In the genomic region with DNA sequence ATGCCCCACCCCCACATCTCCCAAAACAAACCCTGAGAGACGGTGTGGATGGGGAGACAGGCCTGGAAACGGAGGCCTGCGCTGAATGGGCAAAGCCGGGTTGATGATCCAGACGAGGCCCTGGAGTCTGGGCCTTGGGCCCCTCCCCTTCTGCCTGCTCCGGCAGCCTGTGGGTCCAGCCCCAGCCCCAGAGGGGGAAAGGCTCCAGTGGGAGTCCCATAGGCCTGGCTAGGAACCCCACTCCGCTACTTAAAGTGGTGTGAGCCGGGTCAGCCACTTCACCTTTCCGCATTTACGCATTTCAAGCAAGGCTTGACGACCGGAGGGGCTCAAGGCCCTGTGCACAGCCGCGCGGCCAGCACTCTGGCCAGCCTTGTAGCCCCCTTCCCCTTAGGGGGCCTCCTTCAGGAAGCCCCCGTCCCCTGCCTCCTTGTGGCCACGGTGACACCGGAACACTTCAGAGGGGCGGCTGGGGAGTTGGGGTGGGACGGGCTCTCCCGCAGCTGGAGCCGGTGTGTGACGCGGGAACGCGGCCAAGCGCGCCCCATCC, we compare ENCODE assay signal across 10 cellular contexts. TPM values are rescaled to one million over a fixed set of nuclear protein-coding genes. Genes with fewer than 3 reads are reported as not detected.
A peak's percentile ranks its signal among the peaks of the same experiment; 100 is the strongest.
DNase-seq lines count a peak whose midpoint lies in the region; ATAC-seq and TF ChIP-seq lines count a peak whose summit lies in the region.
"Had no signal": no experiment of that assay in that cellular context is flagged by ENCODE, and none has a peak within 500 bp of the region (broad histone marks: within the 10 kb centered on the region; RNA-seq: fewer than 3 reads in every experiment).

No MANE protein-coding gene starts in this region.

- no peaks in the 10 kb centered on the region for H3K9me3 Mint-ChIP-seq in activated CD4-positive, alpha-beta T cell treated with anti-CD3 and anti-CD28 coated beads for 36 hours (ENCODE audit: low read depth)
- H3K9me3 Mint-ChIP-seq: activated naive CD4-positive, alpha-beta T cell treated with anti-CD3 and anti-CD28 coated beads, Interleukin-2, amount 50 U/mL, for 72 hours had no signal

- H3K27me3 Mint-ChIP-seq in activated CD4-positive, alpha-beta T cell treated with anti-CD3 and anti-CD28 coated beads for 36 hours: peaks cover 23% of the 10 kb centered on the region

- H3K79me1 ChIP-seq in neuronal stem cell (ENCODE audit: low read depth, low read length): peaks cover 3% of the 10 kb centered on the region

- TF ChIP-seq CTCF in BE2C (IDR thresholded peaks at IDR 0.05; ENCODE audit: low read depth, low read length): no peak

- H3K9me3 ChIP-seq in BE2C (no peaks in the 10 kb centered on the region), ectodermal cell (ENCODE audit: control insufficient read depth, low read length) (no peaks in the 10 kb centered on the region), neuronal stem cell (replicated peaks in 1 of 2; ENCODE audit: control insufficient read depth in 2 of 2, insufficient read depth in 1 of 2, low read depth in 1 of 2, low read length in 2 of 2) (no peaks in the 10 kb centered on the region)

- peak overlapping the region; percentile 92 for H3K4ac ChIP-seq in neuronal stem cell (ENCODE audit: low read length)

- ATAC-seq in activated CD4-positive, alpha-beta T cell treated with anti-CD3 and anti-CD28 coated beads for 36 hours: no peak
- ATAC-seq in GM18858 (IDR thresholded peaks at IDR 0.05; ENCODE audit: unreplicated experiment): no peak
- no peak for ATAC-seq in GM19328 (IDR thresholded peaks at IDR 0.05; ENCODE audit: unreplicated experiment)

- no peak overlapping the region for H3K27ac Mint-ChIP-seq in activated CD4-positive, alpha-beta T cell treated with anti-CD3 and anti-CD28 coated beads for 36 hours
- H3K27ac Mint-ChIP-seq: activated naive CD4-positive, alpha-beta T cell treated with anti-CD3 and anti-CD28 coated beads, Interleukin-2, amount 50 U/mL, for 72 hours had no signal

- peak overlapping the region; percentile 90 for H2AK5ac ChIP-seq in neuronal stem cell (ENCODE audit: low read depth, low read length)

- intact Hi-C loops in activated CD4-positive, alpha-beta T cell treated with anti-CD3 and anti-CD28 coated beads for 36 hours (cut with DNase I, micrococcal nuclease): no loop called here

- H3K14ac ChIP-seq in neuronal stem cell (ENCODE audit: low read length): peak overlapping the region; percentile 65

- no peak overlapping the region for H4K8ac ChIP-seq in neuronal stem cell (ENCODE audit: low read depth, low read length)

- 5 to 6% methylated on average over 28 of the region's 28 CpGs for whole genome bisulfite sequencing in ectodermal cell, 2 experiments
- WGBS in neuronal stem cell (ENCODE audit: extremely low coverage in 2 of 2, insufficient read length in 2 of 2, insufficient replicate concordance in 1 of 2), 2 donors: no CpG with 5 or more reads among the region's 28 CpGs

- H3K4me2 ChIP-seq in neuronal stem cell (ENCODE audit: insufficient read depth, low read length, poor library complexity, severe bottlenecking): peak overlapping the region; percentile 43

- H3K4me1 ChIP-seq in BE2C: peaks cover 22% of the 10 kb centered on the region
- H3K4me1 ChIP-seq in ectodermal cell (ENCODE audit: control insufficient read depth, insufficient read depth, low read length): peaks cover 22% of the 10 kb centered on the region
- H3K4me1 ChIP-seq in neuronal stem cell (ENCODE audit: control insufficient read depth in 2 of 2, insufficient read depth in 1 of 2, low read depth in 1 of 2, low read length in 2 of 2): peaks cover 17 to 29% of the 10 kb centered on the region in 2 donors

- no peak overlapping the region for H3K4me3 Mint-ChIP-seq in activated CD4-positive, alpha-beta T cell treated with anti-CD3 and anti-CD28 coated beads for 36 hours

- H3K9ac ChIP-seq in neuronal stem cell (ENCODE audit: low read depth, low read length, poor library complexity): peak overlapping the region; percentile 35

- H3K18ac ChIP-seq in neuronal stem cell (ENCODE audit: low read length): peak overlapping the region; percentile 94

- H2AFZ ChIP-seq in neuronal stem cell (ENCODE audit: low read length): peak overlapping the region; percentile 88

- peak overlapping the region; percentile 88 for H2BK120ac ChIP-seq in neuronal stem cell (ENCODE audit: low read depth, low read length)

- no peaks in the 10 kb centered on the region for H3K4me1 Mint-ChIP-seq in activated CD4-positive, alpha-beta T cell treated with anti-CD3 and anti-CD28 coated beads for 36 hours

- POLR2A ChIA-PET in activated CD4-positive, alpha-beta T cell treated with anti-CD3 and anti-CD28 coated beads for 36 hours (lab: Charles Lee): no interaction called here

- DNase-seq in BE2C (peak; percentile 72), KG1 (lab: John Stamatoyannopoulos, UW) (peak; percentile 10), neuronal stem cell (ENCODE audit: low spot score) (no peak)
- no peak for DNase-seq in activated CD4-positive, alpha-beta T cell treated with anti-CD3 and anti-CD28 coated beads for 36 hours
- DNase-seq in activated CD8-positive, alpha-beta memory T cell treated with anti-CD3 and anti-CD28 coated beads, Interleukin-2, amount 50 U/mL, for 4 hours: no peak

- peak overlapping the region; percentile 49 for H3K23ac ChIP-seq in neuronal stem cell (ENCODE audit: low read depth, low read length, poor library complexity)

- H3K4me3 ChIP-seq in BE2C (ENCODE audit: low read depth, low read length): peak overlapping the region; percentile 43
- peak overlapping the region; percentile 43 for H3K4me3 ChIP-seq in ectodermal cell (ENCODE audit: insufficient read depth, low read depth, low read length)
- H3K4me3 ChIP-seq in neuronal stem cell (ENCODE audit: low read length in 2 of 2): peak overlapping the region in 1 of 2 donors; percentile 37

- peak overlapping the region; percentile 95 for H4K91ac ChIP-seq in neuronal stem cell (ENCODE audit: low read depth, low read length, poor library complexity)

- peak overlapping the region; percentile 62 for H2BK15ac ChIP-seq in neuronal stem cell (ENCODE audit: low read length)

- H2BK5ac ChIP-seq in neuronal stem cell (ENCODE audit: low read length): peak overlapping the region; percentile 69

- no peaks in the 10 kb centered on the region for H3K36me3 ChIP-seq in BE2C
- no peaks in the 10 kb centered on the region for H3K36me3 ChIP-seq in ectodermal cell (ENCODE audit: control insufficient read depth, insufficient read depth, low read length)
- H3K36me3 ChIP-seq in neuronal stem cell (replicated peaks in 1 of 2; ENCODE audit: control insufficient read depth in 2 of 2, insufficient read depth in 2 of 2, low read length in 2 of 2): no peaks in the 10 kb centered on the region

- peaks cover 3% of the 10 kb centered on the region; the same call in 1 of the 2 replicates for H3K27me3 ChIP-seq in BE2C
- peaks cover 39% of the 10 kb centered on the region for H3K27me3 ChIP-seq in ectodermal cell (ENCODE audit: control insufficient read depth, insufficient read depth, low read length, poor library complexity, severe bottlenecking)
- peaks cover 0 to 47% (median 35%) of the 10 kb centered on the region in 3 experiments for H3K27me3 ChIP-seq in neuronal stem cell (ENCODE audit: control insufficient read depth in 3 of 3, insufficient read depth in 3 of 3, low read depth in 1 of 3, low read length in 3 of 3)

- H2BK12ac ChIP-seq in neuronal stem cell (ENCODE audit: low read length): peak overlapping the region; percentile 14

- H3K27ac ChIP-seq in ectodermal cell (ENCODE audit: insufficient read depth, low read depth, low read length, poor library complexity, severe bottlenecking) (peak overlapping the region; percentile 36), neuronal stem cell (replicated peaks; ENCODE audit: low read length) (peak overlapping the region; percentile 61)

- H3K36me3 Mint-ChIP-seq in activated CD4-positive, alpha-beta T cell treated with anti-CD3 and anti-CD28 coated beads for 36 hours (ENCODE audit: low read depth): no peaks in the 10 kb centered on the region
- H3K36me3 Mint-ChIP-seq: activated naive CD4-positive, alpha-beta T cell treated with anti-CD3 and anti-CD28 coated beads, Interleukin-2, amount 50 U/mL, for 72 hours had no signal

- CTCF ChIA-PET in activated CD4-positive, alpha-beta T cell treated with anti-CD3 and anti-CD28 coated beads for 36 hours (lab: Charles Lee): no interaction called here

RNA-seq across cellular contexts. Expression of gene TNFAIP2, which starts 0.6 kb away (rescaled TPM):
- 29.7 TPM for polyA plus RNA-seq in BE2C (2012; ENCODE audit: insufficient read depth, insufficient read length, low read depth)
- 22.5 TPM for polyA plus RNA-seq in ectodermal cell (2013, experiment 1 of 4)
- 22.1 TPM for polyA plus RNA-seq in ectodermal cell (2013, experiment 2 of 4)
- 21.7 TPM for polyA plus RNA-seq in ectodermal cell (2013, experiment 3 of 4)
- 20.7 TPM for polyA plus RNA-seq in ectodermal cell (2013, experiment 4 of 4)
- polyA plus RNA-seq in neuronal stem cell (2013, experiment 1 of 2): 26.4 TPM
- 24.5 TPM for polyA plus RNA-seq in neuronal stem cell (2013, experiment 2 of 2)
- 1 to 10 TPM; 1.7 to 1.8 TPM for total RNA-seq in activated CD4-positive, alpha-beta T cell treated with anti-CD3 and anti-CD28 coated beads for 36 hours

RNA-seq across cellular contexts. Expression of gene EXOC3L4, which starts 28.1 kb away (rescaled TPM):
- polyA plus RNA-seq in BE2C (2012; ENCODE audit: insufficient read depth, insufficient read length, low read depth): not detected
- not detected for polyA plus RNA-seq in ectodermal cell (2013, experiment 1 of 4)
- polyA plus RNA-seq in ectodermal cell (2013, experiment 2 of 4): not detected
- polyA plus RNA-seq in ectodermal cell (2013, experiment 3 of 4): not detected
- polyA plus RNA-seq in ectodermal cell (2013, experiment 4 of 4): not detected
- polyA plus RNA-seq in neuronal stem cell (2013, experiment 1 of 2): not detected
- not detected for polyA plus RNA-seq in neuronal stem cell (2013, experiment 2 of 2)
- not detected for total RNA-seq in activated CD4-positive, alpha-beta T cell treated with anti-CD3 and anti-CD28 coated beads for 36 hours
- total RNA-seq: activated naive CD4-positive, alpha-beta T cell treated with anti-CD3 and anti-CD28 coated beads, Interleukin-2, amount 50 U/mL, for 72 hours; M059J had no signal

RNA-seq across cellular contexts. Expression of gene LBHD2, which starts 38.6 kb away (rescaled TPM):
- not detected for polyA plus RNA-seq in BE2C (2012; ENCODE audit: insufficient read depth, insufficient read length, low read depth)
- polyA plus RNA-seq in ectodermal cell (2013, experiment 1 of 4): not detected
- polyA plus RNA-seq in ectodermal cell (2013, experiment 2 of 4): not detected
- polyA plus RNA-seq in ectodermal cell (2013, experiment 3 of 4): not detected
- polyA plus RNA-seq in ectodermal cell (2013, experiment 4 of 4): not detected
- polyA plus RNA-seq in neuronal stem cell (2013, experiment 1 of 2): not detected
- not detected for polyA plus RNA-seq in neuronal stem cell (2013, experiment 2 of 2)
- not detected for total RNA-seq in activated CD4-positive, alpha-beta T cell treated with anti-CD3 and anti-CD28 coated beads for 36 hours
- total RNA-seq: activated naive CD4-positive, alpha-beta T cell treated with anti-CD3 and anti-CD28 coated beads, Interleukin-2, amount 50 U/mL, for 72 hours; M059J had no signal

Comparison
In these comparisons a context has a peak if more than half of its experiments do, and no peak if none do; other contexts are left out.
1. DNase-seq: peak in BE2C (single experiment) and KG1 (single experiment); none in neuronal stem cell (single experiment), activated CD4-positive, alpha-beta T cell treated with anti-CD3 and anti-CD28 coated beads for 36 hours (single experiment) and activated CD8-positive, alpha-beta memory T cell treated with anti-CD3 and anti-CD28 coated beads, Interleukin-2, amount 50 U/mL, for 4 hours (single experiment).